1 cellular context compared by ENCODE assay signal in genomic region chr22:44622685-44623084, GRCh38.
TF ChIP-seq lines count a peak whose summit lies in the region.

No MANE protein-coding gene starts in this region.

TF ChIP-seq in IMR-90, 13 proteins besides CTCF, POLR2A, EP300 and RAD21 (continued from another document):
- TF ChIP-seq USF2 (IDR thresholded peaks at IDR 0.05; ENCODE audit: low read depth, low read length), result no peak
